9 cellular contexts compared by ENCODE assay signal in the genomic region with DNA sequence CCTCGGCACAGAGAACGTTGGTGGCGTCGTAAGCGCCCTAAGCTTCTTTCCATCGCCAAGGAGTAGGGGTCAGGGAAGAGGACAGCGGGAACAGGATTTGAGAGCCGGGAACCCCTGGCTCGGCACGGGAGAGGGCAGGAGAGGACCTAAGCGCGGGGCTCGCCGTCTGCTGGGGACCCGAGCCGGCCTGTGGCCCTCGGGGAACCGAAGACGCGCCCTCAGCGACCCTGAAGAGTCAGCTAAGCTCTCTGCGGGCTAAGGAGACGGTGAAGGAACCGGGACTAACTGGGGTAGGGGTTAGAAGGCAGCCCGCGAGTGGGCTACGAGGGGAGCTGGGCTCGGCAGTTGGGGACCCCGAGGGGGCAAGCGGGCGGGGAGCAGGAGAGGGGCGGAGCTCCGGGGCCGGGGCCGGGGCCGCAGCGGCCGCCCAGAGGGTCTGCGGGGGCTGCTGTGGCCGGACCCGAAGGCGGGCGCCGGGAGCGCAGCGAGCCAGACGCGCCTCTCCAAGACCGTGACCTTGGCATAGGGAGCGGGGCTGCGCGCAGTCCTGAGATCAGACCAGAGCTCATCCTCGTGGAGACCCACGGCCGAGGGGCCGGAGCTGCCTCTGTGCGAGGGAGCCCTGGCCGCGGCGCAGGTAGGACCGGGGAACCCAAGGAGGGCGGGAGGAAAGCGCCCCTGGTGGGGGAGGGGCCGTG. TPM values are rescaled to one million over a fixed set of nuclear protein-coding genes. Genes with fewer than 3 reads are reported as not detected.
DNase-seq lines count a peak whose midpoint lies in the region; ATAC-seq and TF ChIP-seq lines count a peak whose summit lies in the region.
"Had no signal": no experiment of that assay in that cellular context is flagged by ENCODE, and none has a peak within 500 bp of the region (broad histone marks: within the 10 kb centered on the region; RNA-seq: fewer than 3 reads in every experiment).

No MANE protein-coding gene starts in this region.

- no peak overlapping the region for H3K27ac Mint-ChIP-seq in CD8-positive, alpha-beta T cell

- POLR2A ChIA-PET in CD8-positive, alpha-beta T cell (lab: Charles Lee) = no interaction called here

- CTCF ChIA-PET in CD8-positive, alpha-beta T cell (lab: Charles Lee) = no interaction called here

- peak overlapping the region; percentile 37 for H3K4me3 Mint-ChIP-seq in CD8-positive, alpha-beta T cell

- H3K4me3 ChIP-seq in CD8-positive, alpha-beta T cell (ENCODE audit: low read depth, low read length) = no peak overlapping the region
- peak overlapping the region; percentile 30 for H3K4me3 ChIP-seq in effector memory CD4-positive, alpha-beta T cell (ENCODE audit: insufficient read depth, low read depth, low read length, poor library complexity, severe bottlenecking)
- H3K4me3 ChIP-seq in muscle layer of duodenum (ENCODE audit: low read depth in 1 of 2, low read length in 2 of 2) = peak overlapping the region; percentile 22 to 25

- intact Hi-C loops in CD8-positive, alpha-beta T cell (cut with DNase I, micrococcal nuclease) = no loop called here

- H3K4me1 ChIP-seq in CD8-positive, alpha-beta T cell (ENCODE audit: insufficient read depth, low read length) = no peaks in the 10 kb centered on the region
- peaks cover 2% of the 10 kb centered on the region for H3K4me1 ChIP-seq in effector memory CD4-positive, alpha-beta T cell (ENCODE audit: control insufficient read depth, insufficient read depth, low read length, poor library complexity, severe bottlenecking)
- peaks cover 0 to 9% of the 10 kb centered on the region in 2 donors for H3K4me1 ChIP-seq in muscle layer of duodenum (ENCODE audit: control insufficient read depth in 1 of 2, insufficient read depth in 2 of 2, low read length in 2 of 2)

- no peaks in the 10 kb centered on the region for H3K9me3 ChIP-seq in CD8-positive, alpha-beta T cell (ENCODE audit: low read length)
- H3K9me3 ChIP-seq in effector memory CD4-positive, alpha-beta T cell (ENCODE audit: control insufficient read depth, low read length) = no peaks in the 10 kb centered on the region
- no peaks in the 10 kb centered on the region for H3K9me3 ChIP-seq in muscle layer of duodenum (ENCODE audit: control insufficient read depth in 1 of 2, low read length in 2 of 2)

- H3K36me3 Mint-ChIP-seq in CD8-positive, alpha-beta T cell = no peaks in the 10 kb centered on the region

- H3K4me1 Mint-ChIP-seq in CD8-positive, alpha-beta T cell (ENCODE audit: low read depth) = peaks cover 5% of the 10 kb centered on the region

- H3K27me3 Mint-ChIP-seq in CD8-positive, alpha-beta T cell (ENCODE audit: low read depth) = peaks cover 61% of the 10 kb centered on the region

- no peaks in the 10 kb centered on the region for H3K9me3 Mint-ChIP-seq in CD8-positive, alpha-beta T cell

- ATAC-seq in CD8-positive, alpha-beta T cell = no peak
- ATAC-seq in HG02759 (IDR thresholded peaks at IDR 0.05; ENCODE audit: unreplicated experiment) (peak; percentile 55), GM19035 (IDR thresholded peaks at IDR 0.05; ENCODE audit: unreplicated experiment) (no peak), HG03442 (IDR thresholded peaks at IDR 0.05; ENCODE audit: unreplicated experiment) (no peak), GM21447 (IDR thresholded peaks at IDR 0.05; ENCODE audit: unreplicated experiment) (no peak)

- H3K27ac ChIP-seq in CD8-positive, alpha-beta T cell (ENCODE audit: low read depth, low read length) = no peak overlapping the region
- H3K27ac ChIP-seq in effector memory CD4-positive, alpha-beta T cell (ENCODE audit: insufficient read depth, low read length, poor library complexity, severe bottlenecking) = no peak overlapping the region
- no peak overlapping the region for H3K27ac ChIP-seq in muscle layer of duodenum (ENCODE audit: low read length)

- no peaks in the 10 kb centered on the region for H3K36me3 ChIP-seq in CD8-positive, alpha-beta T cell (ENCODE audit: insufficient read depth, low read length)
- no peaks in the 10 kb centered on the region for H3K36me3 ChIP-seq in effector memory CD4-positive, alpha-beta T cell (ENCODE audit: control insufficient read depth, insufficient read depth, low read length)
- no peaks in the 10 kb centered on the region for H3K36me3 ChIP-seq in muscle layer of duodenum (ENCODE audit: control insufficient read depth in 1 of 2, insufficient read depth in 2 of 2, low read length in 2 of 2)

- H3K27me3 ChIP-seq in CD8-positive, alpha-beta T cell (ENCODE audit: insufficient read depth, low read length) = peaks cover 5% of the 10 kb centered on the region
- H3K27me3 ChIP-seq in effector memory CD4-positive, alpha-beta T cell (replicated peaks; ENCODE audit: control insufficient read depth, insufficient read depth, low read length, poor library complexity, severe bottlenecking) = no peaks in the 10 kb centered on the region
- H3K27me3 ChIP-seq in muscle layer of duodenum (ENCODE audit: low read depth, low read length) = peaks cover 7% of the 10 kb centered on the region

- no peak for TF ChIP-seq CTCF in CD8-positive, alpha-beta T cell (IDR thresholded peaks at IDR 0.05)

- DNase-seq in CD8-positive, alpha-beta T cell = no peak
- DNase-seq in effector memory CD4-positive, alpha-beta T cell = no peak
- no peak for DNase-seq in NOMO-1 treated with dmso at 0.1 percent for 144 hours (lab: John Stamatoyannopoulos, UW; ENCODE audit: unreplicated experiment)
- DNase-seq: left cardiac atrium had no signal

RNA-seq across cellular contexts. Expression of a gene that starts 0.6 kb away (rescaled TPM):
- not detected for total RNA-seq in CD8-positive, alpha-beta T cell
- total RNA-seq: left cardiac atrium had no signal
